Comparison of ENCODE assay signal across 1 cellular context in genomic region chr6:148105695-148106094, GRCh38.
TF ChIP-seq lines count a peak whose summit lies in the region.

No MANE protein-coding gene starts in this region.

TF ChIP-seq in GM23338, 12 proteins besides CTCF, POLR2A, EP300 and RAD21 (continued from another document):
- TF ChIP-seq ZNF462 (CRISPR knock-in tag; IDR thresholded peaks at IDR 0.05): no peak
- TF ChIP-seq EZH2 (IDR thresholded peaks at IDR 0.05; ENCODE audit: low read depth, unreplicated experiment): no peak
- no peak for TF ChIP-seq POLR2AphosphoS5 (IDR thresholded peaks at IDR 0.05; ENCODE audit: low read depth)
- no peak for TF ChIP-seq CREB1 (CRISPR knock-in tag; IDR thresholded peaks at IDR 0.05; ENCODE audit: low read depth)
- TF ChIP-seq ZNF114 (CRISPR knock-in tag; IDR thresholded peaks at IDR 0.05): no peak
- TF ChIP-seq JUNB (IDR thresholded peaks at IDR 0.05; ENCODE audit: unreplicated experiment): no peak
- TF ChIP-seq STAT1 (IDR thresholded peaks at IDR 0.05; ENCODE audit: unreplicated experiment): no peak
- no peak for TF ChIP-seq NANOG (IDR thresholded peaks at IDR 0.05; ENCODE audit: borderline replicate concordance)
- TF ChIP-seq ZNF331 (CRISPR knock-in tag; IDR thresholded peaks at IDR 0.05; ENCODE audit: low read depth): no peak
- no peak for TF ChIP-seq ETS1 (IDR thresholded peaks at IDR 0.05)
- TF ChIP-seq EZH2phosphoT487 (IDR thresholded peaks at IDR 0.05; ENCODE audit: unreplicated experiment): no peak
